Comparison of ENCODE assay signal across 1 cellular context in genomic region chr14:54682578-54682977, GRCh38.
TF ChIP-seq lines count a peak whose summit lies in the region.

No MANE protein-coding gene starts in this region.

TF ChIP-seq in IMR-90, 13 proteins besides CTCF, POLR2A, EP300 and RAD21:
- TF ChIP-seq FOS (IDR thresholded peaks at IDR 0.05; ENCODE audit: low read depth, low read length) = no peak
- TF ChIP-seq CEBPB (IDR thresholded peaks at IDR 0.05; ENCODE audit: low read depth, low read length) = peak; percentile 44; the same call in 1 of the 2 replicates
